9 cellular contexts compared by ENCODE assay signal in genomic region chr1:153544453-153545066, GRCh38. TPM values are rescaled to one million over a fixed set of nuclear protein-coding genes. Genes with fewer than 3 reads are reported as not detected.
A peak's percentile ranks its signal among the peaks of the same experiment; 100 is the strongest.
DNase-seq lines count a peak whose midpoint lies in the region; ATAC-seq and TF ChIP-seq lines count a peak whose summit lies in the region.
"Had no signal": no experiment of that assay in that cellular context is flagged by ENCODE, and none has a peak within 500 bp of the region (broad histone marks: within the 10 kb centered on the region; RNA-seq: fewer than 3 reads in every experiment).

No MANE protein-coding gene starts in this region.

- no peak for TF ChIP-seq EP300 in transverse colon (IDR thresholded peaks at IDR 0.05; ENCODE audit: low read depth)

- peaks cover 4 to 7% of the 10 kb centered on the region in 2 donors for H3K36me3 Mint-ChIP-seq in activated T-cell treated with anti-CD3 and anti-CD28 coated beads, Interleukin-2, amount 50 U/mL, for 72 hours (ENCODE audit: insufficient read depth in 2 of 2)

- H3K4me1 ChIP-seq in ascending aorta = peaks cover 41 to 65% of the 10 kb centered on the region in 2 donors
- H3K4me1 ChIP-seq in mesodermal cell (ENCODE audit: control insufficient read depth, insufficient read depth, low read length, poor library complexity, severe bottlenecking) = peaks cover 84% of the 10 kb centered on the region
- peaks cover 48 to 78% (median 59%) of the 10 kb centered on the region in 4 donors for H3K4me1 ChIP-seq in transverse colon

- intact Hi-C loops in ascending aorta (cut with DNase I) = loop anchor here (1.0 kb wide), 1 partner anchor 8 kb away; no protein-coding TSS in a partner anchor
- intact Hi-C loops in transverse colon (cut with DNase I; ENCODE audit: low total_unique reads) = no loop called here

- H3K9me3 Mint-ChIP-seq in activated T-cell treated with anti-CD3 and anti-CD28 coated beads, Interleukin-2, amount 50 U/mL, for 72 hours = no peaks in the 10 kb centered on the region

- H3K36me3 ChIP-seq in ascending aorta = peaks cover 0 to 3% of the 10 kb centered on the region in 2 donors
- peaks cover 10% of the 10 kb centered on the region for H3K36me3 ChIP-seq in mesodermal cell (ENCODE audit: control insufficient read depth, insufficient read depth, low read length)
- no peaks in the 10 kb centered on the region for H3K36me3 ChIP-seq in transverse colon

- TF ChIP-seq CTCF in ascending aorta (IDR thresholded peaks at IDR 0.05) (no peak), transverse colon (IDR thresholded peaks at IDR 0.05) (no peak)

- no peak for TF ChIP-seq POLR2A in transverse colon (IDR thresholded peaks at IDR 0.05)

- H3K9me3 ChIP-seq in ascending aorta (no peaks in the 10 kb centered on the region), mesodermal cell (ENCODE audit: control insufficient read depth, low read length) (no peaks in the 10 kb centered on the region), transverse colon (no peaks in the 10 kb centered on the region)

- no peak for ATAC-seq in activated T-cell treated with anti-CD3 and anti-CD28 coated beads, Interleukin-2, amount 50 U/mL, for 72 hours (replicated peaks in 1 of 2)

- H3K27me3 Mint-ChIP-seq in activated T-cell treated with anti-CD3 and anti-CD28 coated beads, Interleukin-2, amount 50 U/mL, for 72 hours (ENCODE audit: low read depth) = no peaks in the 10 kb centered on the region

- DNase-seq in activated T-cell treated with anti-CD3 and anti-CD28 coated beads, Interleukin-2, amount 50 U/mL, for 72 hours = no peak
- no peak for DNase-seq in activated T-cell treated with anti-CD3 and anti-CD28 coated beads, Interleukin-2, amount 50 U/mL, for 1 hour
- DNase-seq in ascending aorta (ENCODE audit: low spot score in 2 of 2) (no peak), transverse colon (no peak), GF-D8 (lab: John Stamatoyannopoulos, UW) (no peak), amygdala (lab: John Stamatoyannopoulos, UW) (no peak)
- no peak for DNase-seq in activated effector memory CD4-positive, alpha-beta T cell treated with anti-CD3 and anti-CD28 coated beads, Interleukin-2, amount 50 U/mL, for 16 hours

- in situ Hi-C loops in transverse colon (cut with MboI; ENCODE audit: low pct_ligation_motif_present in 1 of 4, low pct_unique_long_range_greater_than_20kb in 1 of 4, low sequenced_read_pairs in 3 of 4) = loop anchor here in 1 of 4 donors (25.0 kb wide), 1 partner anchor 443 kb away; the partner anchor contains the start of genes JTB, RAB13 and RPS27

- peak overlapping the region; percentile 83 for H3K27ac Mint-ChIP-seq in activated T-cell treated with anti-CD3 and anti-CD28 coated beads, Interleukin-2, amount 50 U/mL, for 72 hours

- H3K4me3 Mint-ChIP-seq in activated T-cell treated with anti-CD3 and anti-CD28 coated beads, Interleukin-2, amount 50 U/mL, for 72 hours = peak overlapping the region; percentile 91 to 95

- H3K27ac ChIP-seq in ascending aorta (peak overlapping the region; percentile 90 to 92), mesodermal cell (ENCODE audit: low read depth, low read length, severe bottlenecking) (peak overlapping the region; percentile 79), transverse colon (peak overlapping the region; percentile 84 to 92 (median 90))

- no peaks in the 10 kb centered on the region for H3K27me3 ChIP-seq in ascending aorta
- H3K27me3 ChIP-seq in transverse colon = no peaks in the 10 kb centered on the region

- peaks cover 92% of the 10 kb centered on the region for H3K4me1 Mint-ChIP-seq in activated T-cell treated with anti-CD3 and anti-CD28 coated beads, Interleukin-2, amount 50 U/mL, for 72 hours (ENCODE audit: low read depth)

- 62 to 78% methylated on average over 5 to 8 of the region's 10 CpGs for WGBS in mesodermal cell (ENCODE audit: insufficient coverage in 2 of 2), 2 experiments
- WGBS in transverse colon (ENCODE audit: low coverage in 1 of 2), 2 donors = 26% methylated on average over 10 of the region's 10 CpGs; no CpG with 5 or more reads in 1 of the 2 donors

- H3K4me3 ChIP-seq in ascending aorta (peak overlapping the region; percentile 47 to 68), mesodermal cell (ENCODE audit: extremely low read depth, insufficient read depth, low read length, poor library complexity, severe bottlenecking) (peak overlapping the region; percentile 20), transverse colon (peak overlapping the region in 3 of 4 donors; percentile 5 to 39 (median 35))

RNA-seq across cellular contexts. Expression of gene S100A4, which starts 1.0 kb away (rescaled TPM):
- 100 to 1,000 TPM in 1 of 2 donors, 10 to 100 TPM in 1; 96.1 to 198 TPM for total RNA-seq in activated T-cell treated with anti-CD3 and anti-CD28 coated beads, Interleukin-2, amount 50 U/mL, for 72 hours
- total RNA-seq in ascending aorta (690 TPM), transverse colon (100 to 1,000 TPM in 1 of 4 donors, 10 to 100 TPM in 3; 40.8 to 138 (median 78.6) TPM)
- 235 TPM for polyA plus RNA-seq in mesodermal cell (2013, experiment 1 of 2)
- polyA plus RNA-seq in mesodermal cell (2013, experiment 2 of 2) = 190 TPM

RNA-seq across cellular contexts. Expression of gene S100A5, which starts 3.8 kb away (rescaled TPM):
- 1 to 10 TPM; 2.8 to 4.4 TPM for total RNA-seq in activated T-cell treated with anti-CD3 and anti-CD28 coated beads, Interleukin-2, amount 50 U/mL, for 72 hours
- not detected for total RNA-seq in ascending aorta
- polyA plus RNA-seq in mesodermal cell (2013, experiment 1 of 2) = 0.63 TPM
- polyA plus RNA-seq in mesodermal cell (2013, experiment 2 of 2) = not detected
- not detected for total RNA-seq in transverse colon

RNA-seq across cellular contexts. Expression of gene S100A3, which starts 4.5 kb away (rescaled TPM):
- total RNA-seq in activated T-cell treated with anti-CD3 and anti-CD28 coated beads, Interleukin-2, amount 50 U/mL, for 72 hours = not detected
- total RNA-seq in ascending aorta (not detected), transverse colon (under 1 TPM in 1 of 4 donors, not detected in 3; 0.64 TPM)
- 26.8 TPM for polyA plus RNA-seq in mesodermal cell (2013, experiment 1 of 2)
- polyA plus RNA-seq in mesodermal cell (2013, experiment 2 of 2) = 18.2 TPM
- total RNA-seq: T-helper 1 cell treated with Interleukin-12 subunit alpha and Interleukin-12 subunit beta and Interleukin-4 antibody, amounts not matched to agents 30 ng/mL and 1 ng/mL, for 36 hours had no signal

RNA-seq across cellular contexts. Expression of gene S100A6, which starts 8.8 kb away (rescaled TPM):
- total RNA-seq in activated T-cell treated with anti-CD3 and anti-CD28 coated beads, Interleukin-2, amount 50 U/mL, for 72 hours = 100 to 1,000 TPM; 219 to 358 TPM
- total RNA-seq in ascending aorta (336 TPM), transverse colon (100 to 1,000 TPM; 219 to 881 (median 433) TPM)
- 178 TPM for polyA plus RNA-seq in mesodermal cell (2013, experiment 1 of 2)
- polyA plus RNA-seq in mesodermal cell (2013, experiment 2 of 2) = 147 TPM

RNA-seq across cellular contexts. Expression of gene S100A2, which starts 21.1 kb away (rescaled TPM):
- total RNA-seq in activated T-cell treated with anti-CD3 and anti-CD28 coated beads, Interleukin-2, amount 50 U/mL, for 72 hours = 1 to 10 TPM; 1.7 to 5.0 TPM
- not detected for total RNA-seq in ascending aorta
- 1.3 TPM for polyA plus RNA-seq in mesodermal cell (2013, experiment 1 of 2)
- polyA plus RNA-seq in mesodermal cell (2013, experiment 2 of 2) = 1.6 TPM
- total RNA-seq in transverse colon = 1 to 10 TPM in 1 of 4 donors, not detected in 3; 2.2 TPM
